8 cellular contexts compared by ENCODE assay signal in the genomic region with DNA sequence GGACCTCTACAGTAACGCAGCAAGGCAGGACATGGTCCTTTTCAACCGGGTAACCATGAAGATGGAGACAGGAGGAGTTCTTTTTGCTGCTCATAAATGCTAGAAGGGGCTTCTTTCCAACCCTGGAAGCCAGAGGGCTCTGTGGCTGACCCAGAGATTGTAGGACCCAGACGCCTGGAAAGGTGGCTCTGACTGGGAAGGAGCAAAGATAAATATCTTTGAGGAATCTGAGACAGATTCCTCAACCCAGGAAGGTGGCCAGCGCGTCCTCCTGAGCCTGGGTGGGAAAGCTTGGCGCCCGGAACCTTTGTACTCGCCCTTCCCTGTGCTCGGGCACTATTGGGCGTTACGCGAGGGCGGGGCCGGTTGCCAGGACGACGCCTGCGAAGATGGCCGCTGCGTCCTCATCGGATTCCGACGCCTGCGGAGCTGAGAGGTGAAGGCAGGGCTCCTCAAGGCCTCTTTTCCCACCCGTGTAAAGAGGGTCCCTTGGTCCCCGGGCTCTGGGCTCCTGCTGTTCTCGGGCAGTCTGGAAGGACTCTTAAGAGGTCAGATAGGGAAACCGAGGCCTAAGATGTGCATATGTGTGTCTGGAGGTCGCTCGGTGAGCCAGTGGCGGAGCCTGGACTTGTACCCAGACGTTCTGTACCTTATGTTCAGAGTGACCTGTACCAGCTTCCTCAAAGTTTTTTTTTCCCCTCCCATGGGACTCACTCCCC. TPM values are rescaled to one million over a fixed set of nuclear protein-coding genes. Genes with fewer than 3 reads are reported as not detected.
DNase-seq lines count a peak whose midpoint lies in the region; ATAC-seq and TF ChIP-seq lines count a peak whose summit lies in the region.

A gene (plus strand): TSS at position 365 of the 719 bp plus-strand sequence. CDS start 25 bp downstream, at position 390.

- peak within 1 kb of the TSS; percentile 87 for H3K4me3 ChIP-seq in AG04449 (ENCODE audit: low read depth, low read length)
- peak within 1 kb of the TSS; percentile 48 for H3K4me3 ChIP-seq in lower leg skin (ENCODE audit: low read depth, poor library complexity, severe bottlenecking)

- intact Hi-C loops in lower leg skin (cut with DNase I; ENCODE audit: low total_unique reads): no loop called here

- no peak for TF ChIP-seq POLR2A in lower leg skin (IDR thresholded peaks at IDR 0.05)

- ATAC-seq in GM18873 (IDR thresholded peaks at IDR 0.05; ENCODE audit: low FRiP score, unreplicated experiment) (peak; percentile 55), HG03378 (IDR thresholded peaks at IDR 0.05; ENCODE audit: unreplicated experiment) (peak; percentile 69)

- peak; percentile 4 for DNase-seq in AG04449 (ENCODE audit: low read depth, low spot score)
- DNase-seq in NCI-H69 (lab: John Stamatoyannopoulos, UW): peak; percentile 90
- peak; percentile 87 to 89 for DNase-seq in activated CD4-positive, alpha-beta T cell treated with anti-CD3 and anti-CD28 coated beads, Interleukin-2, amount 50 U/mL, for 48 hours
- peak; percentile 42 to 74 for DNase-seq in dermis microvascular lymphatic vessel endothelial cell (ENCODE audit: low read depth in 2 of 2)
- DNase-seq in lower leg skin (ENCODE audit: low spot score in 2 of 2): peak; percentile 75 to 96
- DNase-seq in stimulated activated CD4-positive, alpha-beta T cell treated with anti-CD3 and anti-CD28 coated beads, Interleukin-4, amount 100 ng/mL, for 24 hours: peak; percentile 86

- TF ChIP-seq CTCF in AG04449 (IDR thresholded peaks at IDR 0.05; ENCODE audit: insufficient read depth, low read length, missing control alignments) (no peak), lower leg skin (IDR thresholded peaks at IDR 0.05) (no peak)

- CTCF ChIA-PET in AG04449 (lab: Yijun Ruan, JAX): interaction anchor here (1.8 kb wide), 1 partner anchor 168 kb away, joined by 12 read pairs; a partner anchor contains a TSS

- POLR2A ChIA-PET in AG04449 (lab: Yijun Ruan, JAX): interaction anchor here (0.6 to 1.5 kb wide), 5 partner anchors 12 to 168 kb away, joined by 3 to 6 read pairs (median 3); a partner anchor contains a TSS

- WGBS in lower leg skin, 2 donors: 2% methylated on average over 30 to 31 of the region's 31 CpGs

RNA-seq across cellular contexts. Expression of the gene that starts here (rescaled TPM):
- total RNA-seq in dermis microvascular lymphatic vessel endothelial cell: 11.3 and 23.0 TPM in 2 replicates
- 10 to 100 TPM; 27.4 to 51.6 (median 37.1) TPM for total RNA-seq in lower leg skin

Comparison
In these comparisons a context has a peak if more than half of its experiments do, and no peak if none do; other contexts are left out.
1. Peak in every context shown above with its lines: DNase-seq, ATAC-seq and H3K4me3 ChIP-seq.
2. DNase-seq: peak in every context shown above with its lines; median percentile 90 in NCI-H69; 88 in activated CD4-positive, alpha-beta T cell treated with anti-CD3 and anti-CD28 coated beads, Interleukin-2, amount 50 U/mL, for 48 hours; 86 in stimulated activated CD4-positive, alpha-beta T cell treated with anti-CD3 and anti-CD28 coated beads, Interleukin-4, amount 100 ng/mL, for 24 hours; 86 in lower leg skin; 58 in dermis microvascular lymphatic vessel endothelial cell; 4 in AG04449.